20 cellular contexts compared by ENCODE assay signal in the genomic region with DNA sequence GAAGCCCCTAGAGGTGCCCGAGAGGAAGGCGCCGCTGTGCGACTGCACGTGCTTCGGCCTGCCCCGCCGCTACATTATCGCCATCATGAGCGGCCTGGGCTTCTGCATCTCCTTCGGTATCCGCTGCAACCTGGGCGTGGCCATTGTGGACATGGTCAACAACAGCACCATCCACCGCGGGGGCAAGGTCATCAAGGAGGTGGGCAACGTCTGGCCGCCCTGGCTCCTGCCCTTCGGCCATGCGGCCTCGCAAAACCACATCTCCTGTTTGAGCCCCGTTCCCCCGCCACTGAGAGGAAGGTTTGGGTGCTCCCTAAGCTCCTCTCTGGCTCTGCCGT. TPM values are rescaled to one million over a fixed set of nuclear protein-coding genes. Genes with fewer than 3 reads are reported as not detected.
DNase-seq lines count a peak whose midpoint lies in the region; ATAC-seq, FAIRE-seq and TF ChIP-seq lines count a peak whose summit lies in the region.
"Had no signal": no experiment of that assay in that cellular context is flagged by ENCODE, and none has a peak within 500 bp of the region (broad histone marks: within the 10 kb centered on the region; RNA-seq: fewer than 3 reads in every experiment).

No MANE protein-coding gene starts in this region.

- no peaks in the 10 kb centered on the region for H3K9me3 Mint-ChIP-seq in GM23338
- H3K9me3 Mint-ChIP-seq in neural progenitor cell, result peaks cover 11% of the 10 kb centered on the region

- H3K4me3 Mint-ChIP-seq in GM23338 (peak overlapping the region; percentile 76), neural progenitor cell (no peak overlapping the region)

- H4K20me1 ChIP-seq in GM23338 (replicated peaks; ENCODE audit: insufficient read depth) (no peaks in the 10 kb centered on the region), endothelial cell of umbilical vein (replicated peaks; ENCODE audit: control insufficient read depth, extremely low read depth, insufficient read depth, low read length) (no peaks in the 10 kb centered on the region), neural progenitor cell (ENCODE audit: low read depth) (peaks cover 41% of the 10 kb centered on the region)

- TF ChIP-seq CTCF in GM23338 (conservative IDR thresholded peaks at IDR 0.05; ENCODE audit: low read depth in 2 of 2) (0 out of 4 replicates have a peak, but pooled peaks of 1 of the 2 experiments have one; percentile 11), endothelial cell of umbilical vein (IDR thresholded peaks at IDR 0.05; ENCODE audit: extremely low read depth in 1 of 2, insufficient read depth in 1 of 2, low read depth in 1 of 2, low read length in 2 of 2) (no peak), neural progenitor cell (IDR thresholded peaks at IDR 0.05) (no peak)

- H3K36me3 ChIP-seq in GM23338 (ENCODE audit: insufficient read depth) (no peaks in the 10 kb centered on the region), HUES64 (ENCODE audit: insufficient read depth, low read length) (no peaks in the 10 kb centered on the region), endothelial cell of umbilical vein (ENCODE audit: control insufficient read depth in 2 of 2, extremely low read depth in 1 of 2, insufficient read depth in 2 of 2, low read length in 2 of 2) (no peaks in the 10 kb centered on the region), neural progenitor cell (no peaks in the 10 kb centered on the region)
- H3K36me3 ChIP-seq: BE2C had no signal

- no peaks in the 10 kb centered on the region for H3K9me1 ChIP-seq in endothelial cell of umbilical vein (replicated peaks; ENCODE audit: control insufficient read depth, extremely low read depth, insufficient read depth, low read length)

- H3K27ac Mint-ChIP-seq in GM23338, result no peak overlapping the region
- no peak overlapping the region for H3K27ac Mint-ChIP-seq in neural progenitor cell

- CTCF ChIA-PET in endothelial cell of umbilical vein (lab: Charles Lee), result interaction anchor here (0.8 kb wide), 1 partner anchor 446 kb away, joined by 3 read pairs; no protein-coding TSS in a partner anchor

- H3K4me1 ChIP-seq in GM23338 (ENCODE audit: insufficient read depth) (peaks cover 65% of the 10 kb centered on the region), HUES64 (ENCODE audit: insufficient read depth, low read length) (peaks cover 36% of the 10 kb centered on the region), endothelial cell of umbilical vein (ENCODE audit: control insufficient read depth, extremely low read depth, insufficient read depth, low read length) (no peaks in the 10 kb centered on the region), neural progenitor cell (peaks cover 17% of the 10 kb centered on the region)
- H3K4me1 ChIP-seq: BE2C had no signal

- H3K9me3 ChIP-seq in HUES64 (ENCODE audit: insufficient read depth, low read depth, low read length) (no peaks in the 10 kb centered on the region), endothelial cell of umbilical vein (replicated peaks; ENCODE audit: control insufficient read depth, insufficient read depth, low read length) (no peaks in the 10 kb centered on the region), neural progenitor cell (ENCODE audit: low read depth) (no peaks in the 10 kb centered on the region)
- H3K9me3 ChIP-seq: BE2C, SK-N-SH had no signal

- H3K27me3 Mint-ChIP-seq in GM23338 (ENCODE audit: insufficient read depth, low read depth, poor library complexity) (peaks cover 49% of the 10 kb centered on the region), neural progenitor cell (ENCODE audit: insufficient read depth, low read depth) (peaks cover 63% of the 10 kb centered on the region)

- FAIRE-seq in endothelial cell of umbilical vein (lab: Jason Lieb, UNC), result no peak

- dilution Hi-C loops in endothelial cell of umbilical vein (cut with MboI; ENCODE audit: extremely low pct_ligation_motif_present, low sequenced_read_pairs), result no loop called here

- no TSS peak for BruUV-seq in endothelial cell of umbilical vein (replicated peaks; lab: Mats Ljungman, UMichigan)

- H3K4me1 Mint-ChIP-seq in GM23338, result peaks cover 69% of the 10 kb centered on the region
- peaks cover 24% of the 10 kb centered on the region for H3K4me1 Mint-ChIP-seq in neural progenitor cell

- TF ChIP-seq POLR2A in endothelial cell of umbilical vein (IDR thresholded peaks at IDR 0.05; ENCODE audit: low read depth, low read length), result no peak

- H3K4me3 ChIP-seq in GM23338, result peak overlapping the region; percentile 65
- H3K4me3 ChIP-seq in HUES64 (ENCODE audit: low read length), result peak overlapping the region; percentile 52
- no peak overlapping the region for H3K4me3 ChIP-seq in endothelial cell of umbilical vein (replicated peaks in 1 of 3; ENCODE audit: insufficient read depth in 1 of 3, low read depth in 1 of 3, low read length in 3 of 3)
- no peak overlapping the region for H3K4me3 ChIP-seq in neural progenitor cell

- intact Hi-C loops in endothelial cell of umbilical vein (cut with micrococcal nuclease), result no loop called here

- H3K79me2 ChIP-seq in GM23338 (replicated peaks; ENCODE audit: insufficient read depth), result no peaks in the 10 kb centered on the region
- no peaks in the 10 kb centered on the region for H3K79me2 ChIP-seq in endothelial cell of umbilical vein (ENCODE audit: control insufficient read depth, insufficient read depth, low read length)
- H3K79me2 ChIP-seq in neural progenitor cell (ENCODE audit: low read depth), result no peaks in the 10 kb centered on the region

- H3K36me3 Mint-ChIP-seq in GM23338 (ENCODE audit: low read depth), result no peaks in the 10 kb centered on the region
- H3K36me3 Mint-ChIP-seq in neural progenitor cell, result no peaks in the 10 kb centered on the region
- H3K36me3 Mint-ChIP-seq: CD4-positive, alpha-beta memory T cell had no signal

- peaks cover 23% of the 10 kb centered on the region; the same call in 1 of the 2 replicates for H3F3A ChIP-seq in GM23338 (replicated peaks; ENCODE audit: low read depth)
- H3F3A ChIP-seq in neural progenitor cell (ENCODE audit: low read depth), result peaks cover 11% of the 10 kb centered on the region

- 28% methylated on average over 23 of the region's 23 CpGs for WGBS in HUES64

- peak; percentile 63 for DNase-seq in GM23338 (ENCODE audit: low spot score)
- DNase-seq in endothelial cell of umbilical vein (ENCODE audit: low read depth, low spot score), result no peak
- peak; percentile 26 for DNase-seq in neural progenitor cell (ENCODE audit: low spot score)
- no peak for DNase-seq in ureter (ENCODE audit: low spot score)
- DNase-seq in SIG-M5 (lab: John Stamatoyannopoulos, UW), result no peak
- DNase-seq: BE2C; CD4-positive, alpha-beta memory T cell; Karpas-422; MM.1S; NCI-H1105; NCI-H187; NCI-H2171 treated with DMSO at 0.1 percent for 48 hours; NCI-H510A; NCI-H82; SK-N-SH had no signal

- H3K27me3 ChIP-seq in GM23338 (ENCODE audit: insufficient read depth) (peaks cover 81% of the 10 kb centered on the region), HUES64 (ENCODE audit: insufficient read depth, low read length) (peaks cover 96% of the 10 kb centered on the region), endothelial cell of umbilical vein (ENCODE audit: control insufficient read depth in 2 of 2, insufficient read depth in 2 of 2, low read length in 2 of 2) (peaks cover 52 to 79% of the 10 kb centered on the region in 2 experiments), neural progenitor cell (peaks cover 87% of the 10 kb centered on the region)
- H3K27me3 ChIP-seq: BE2C had no signal

- H2AFZ ChIP-seq in GM23338 (peak overlapping the region; percentile 88), endothelial cell of umbilical vein (ENCODE audit: low read depth, low read length) (no peak overlapping the region), neural progenitor cell (replicated peaks) (no peak overlapping the region)

- H3K4me2 ChIP-seq in GM23338, result peak overlapping the region; percentile 86
- no peak overlapping the region for H3K4me2 ChIP-seq in endothelial cell of umbilical vein (ENCODE audit: insufficient read depth, low read length)
- H3K4me2 ChIP-seq in neural progenitor cell, result no peak overlapping the region
- H3K4me2 ChIP-seq: SK-N-SH had no signal

- no peak overlapping the region for H3K27ac ChIP-seq in GM23338 (ENCODE audit: low read depth)
- no peak overlapping the region for H3K27ac ChIP-seq in HUES64 (ENCODE audit: low read depth, low read length)
- no peak overlapping the region for H3K27ac ChIP-seq in endothelial cell of umbilical vein (ENCODE audit: insufficient read depth, low read depth, low read length)
- no peak overlapping the region for H3K27ac ChIP-seq in neural progenitor cell

- H3K9me2 ChIP-seq in GM23338 (ENCODE audit: insufficient read depth), result no peaks in the 10 kb centered on the region
- H3K9me2 ChIP-seq: SK-N-SH had no signal

- no peak overlapping the region for H3K9ac ChIP-seq in HUES64 (ENCODE audit: low read depth, low read length)
- H3K9ac ChIP-seq in endothelial cell of umbilical vein (replicated peaks; ENCODE audit: extremely low read depth, insufficient read depth, low read length), result no peak overlapping the region
- no peak overlapping the region for H3K9ac ChIP-seq in neural progenitor cell
- H3K9ac ChIP-seq: SK-N-SH had no signal

- ATAC-seq in GM23338, result peak; percentile 39
- no peak for ATAC-seq in GM18519 (IDR thresholded peaks at IDR 0.05; ENCODE audit: low FRiP score, unreplicated experiment)
- no peak for ATAC-seq in GM19467 (IDR thresholded peaks at IDR 0.05; ENCODE audit: unreplicated experiment)
- ATAC-seq: Right ventricle myocardium inferior had no signal

- POLR2A ChIA-PET in endothelial cell of umbilical vein (lab: Charles Lee), result no interaction called here

TF ChIP-seq in endothelial cell of umbilical vein, 7 proteins besides CTCF, POLR2A, EP300 and RAD21:
- TF ChIP-seq POLR2AphosphoS5 (IDR thresholded peaks at IDR 0.05; ENCODE audit: insufficient read depth, low read depth, low read length) (no peak), EZH2 (IDR thresholded peaks at IDR 0.05; ENCODE audit: borderline replicate concordance, low read depth, low read length, severe bottlenecking) (peak; percentile 82)
- TF ChIP-seq, protein P1, sequence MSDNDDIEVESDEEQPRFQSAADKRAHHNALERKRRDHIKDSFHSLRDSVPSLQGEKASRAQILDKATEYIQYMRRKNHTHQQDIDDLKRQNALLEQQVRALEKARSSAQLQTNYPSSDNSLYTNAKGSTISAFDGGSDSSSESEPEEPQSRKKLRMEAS (IDR thresholded peaks at IDR 0.05; ENCODE audit: insufficient read depth, insufficient read length), result no peak

RNA-seq across cellular contexts. Expression of a gene that starts 3.4 kb away (rescaled TPM):
- total RNA-seq in GM23338 (2014; rRNA removed; shearing (Covaris generic)), result 0.16 and 0.31 TPM in 2 replicates
- polyA plus RNA-seq in GM23338 (2016; fragmentation: Nextera tagmentation; extraction: Ambion mirVana) (0.31 and 0.38 TPM in 2 replicates), endothelial cell of umbilical vein (not detected in 2 replicates)
- polyA plus RNA-seq in HUES64 (2013, experiment 1 of 2), result 0.40 TPM
- polyA plus RNA-seq in HUES64 (2013, experiment 2 of 2), result 0.76 TPM
- total RNA-seq in endothelial cell of umbilical vein (not detected in 2 replicates), neural progenitor cell (ENCODE audit: low replicate concordance) (not detected in 2 replicates), ureter (not detected)
- polyA plus RNA-seq in endothelial cell of umbilical vein (2011; cell fraction: cytosol; rRNA removed), result not detected in 2 replicates
- polyA plus RNA-seq in endothelial cell of umbilical vein (2011; cell fraction: nucleus; rRNA removed), result not detected in 2 replicates
- polyA plus RNA-seq in endothelial cell of umbilical vein (2012), result not detected in 2 replicates
- not detected in 2 replicates for polyA minus RNA-seq in endothelial cell of umbilical vein
- not detected for polyA minus RNA-seq in endothelial cell of umbilical vein (2011; cell fraction: cytosol; rRNA and poly(A)+ RNA removed)
- not detected in 2 replicates for polyA minus RNA-seq in endothelial cell of umbilical vein (2011; cell fraction: nucleus; rRNA and poly(A)+ RNA removed)
- total RNA-seq: CD4-positive, alpha-beta memory T cell; Right ventricle myocardium inferior had no signal
- polyA plus RNA-seq: AG04450; CD4-positive, alpha-beta memory T cell; SK-N-SH had no signal

Comparison
In these comparisons a context has a peak if more than half of its experiments do, and no peak if none do; other contexts are left out.
1. DNase-seq: peak in GM23338 (single experiment) and neural progenitor cell (single experiment); none in endothelial cell of umbilical vein (single experiment), ureter (single experiment) and SIG-M5 (single experiment).
2. H3K4me3 ChIP-seq: peak in GM23338 (single experiment) and HUES64 (single experiment); none in endothelial cell of umbilical vein (0 of 3) and neural progenitor cell (single experiment).